Comparison of ENCODE assay signal across 1 cellular context in the genomic region with DNA sequence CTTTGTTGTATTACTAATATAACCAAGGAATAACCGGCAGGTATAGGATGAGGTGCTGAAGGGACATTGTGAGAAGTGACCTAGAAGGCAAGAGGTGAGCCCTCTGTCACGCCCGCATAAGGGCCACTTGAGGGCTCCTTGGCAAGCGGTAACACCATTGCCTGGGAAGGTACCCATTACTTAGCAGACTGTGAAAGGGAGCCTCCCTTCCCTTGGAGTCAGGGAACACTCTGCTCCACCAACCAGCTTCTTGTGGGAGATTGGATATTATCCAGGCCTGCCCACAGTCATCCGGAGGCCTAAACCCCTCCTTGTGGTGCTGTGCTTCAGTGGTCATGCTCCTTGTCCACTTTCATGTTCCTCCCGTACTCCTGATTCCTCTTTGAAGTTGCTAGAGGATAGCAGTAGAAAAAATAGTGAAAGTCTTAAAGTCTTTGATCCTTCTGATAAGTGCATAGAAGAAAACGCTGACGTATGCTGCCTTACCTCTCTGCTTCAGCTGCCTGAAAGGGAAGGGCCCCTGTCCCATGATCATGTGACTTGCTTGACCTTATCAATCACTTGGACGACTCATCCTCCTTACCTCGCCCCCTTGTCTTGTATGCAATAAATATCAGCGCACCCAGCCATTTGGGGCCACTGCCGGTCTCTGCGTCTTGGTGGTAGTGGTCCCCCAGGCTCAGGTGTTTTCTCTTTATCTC.
TF ChIP-seq lines count a peak whose summit lies in the region.

No MANE protein-coding gene starts in this region.

TF ChIP-seq in HepG2, 621 proteins besides CTCF, POLR2A, EP300 and RAD21:
- 0 out of 2 replicates have a peak, but pooled peaks have one; percentile 26 for TF ChIP-seq POLR2G (IDR thresholded peaks at IDR 0.05; ENCODE audit: low read depth, low read length)
- TF ChIP-seq RFX3 (CRISPR knock-in tag; IDR thresholded peaks at IDR 0.05): no peak
